Comparison of ENCODE assay signal across 1 cellular context in genomic region chr17:10585529-10585928, GRCh38.
TF ChIP-seq lines count a peak whose summit lies in the region.

No MANE protein-coding gene starts in this region.

TF ChIP-seq in H1, 55 proteins besides CTCF, POLR2A, EP300 and RAD21 (continued from another document):
- TF ChIP-seq EZH2 (IDR thresholded peaks at IDR 0.05; ENCODE audit: low read depth, low read length, severe bottlenecking) (no peak), CHD7 (IDR thresholded peaks at IDR 0.05; ENCODE audit: insufficient replicate concordance, low read length) (no peak), NANOG (IDR thresholded peaks at IDR 0.05; ENCODE audit: insufficient read depth, low read depth, low read length, poor library complexity, severe bottlenecking) (no peak), NRF1 (IDR thresholded peaks at IDR 0.05; ENCODE audit: low read depth, low read length) (no peak), USF2 (IDR thresholded peaks at IDR 0.05; ENCODE audit: low read length) (no peak), CHD1 (IDR thresholded peaks at IDR 0.05; ENCODE audit: low read depth, low read length) (no peak), SP1 (IDR thresholded peaks at IDR 0.05; ENCODE audit: low read depth, low read length) (no peak), RNF2 (IDR thresholded peaks at IDR 0.05; ENCODE audit: borderline replicate concordance, low read depth, low read length, missing control alignments, poor library complexity, severe bottlenecking) (no peak), PHF8 (conservative IDR thresholded peaks at IDR 0.05; ENCODE audit: low read depth, low read length) (no peak), ATF3 (IDR thresholded peaks at IDR 0.05; ENCODE audit: insufficient read depth, low read depth, low read length) (no peak), ZNF274 (IDR thresholded peaks at IDR 0.05; ENCODE audit: borderline replicate concordance, extremely low read depth, low read length) (no peak), MAFK (IDR thresholded peaks at IDR 0.05; ENCODE audit: low read depth, low read length) (no peak), BACH1 (IDR thresholded peaks at IDR 0.05; ENCODE audit: low read length) (no peak), TBP (IDR thresholded peaks at IDR 0.05; ENCODE audit: low read depth, low read length) (no peak), GABPA (IDR thresholded peaks at IDR 0.05; ENCODE audit: borderline replicate concordance, insufficient read depth, low read length) (no peak)
